Comparison of ENCODE assay signal across 22 cellular contexts in the genomic region with DNA sequence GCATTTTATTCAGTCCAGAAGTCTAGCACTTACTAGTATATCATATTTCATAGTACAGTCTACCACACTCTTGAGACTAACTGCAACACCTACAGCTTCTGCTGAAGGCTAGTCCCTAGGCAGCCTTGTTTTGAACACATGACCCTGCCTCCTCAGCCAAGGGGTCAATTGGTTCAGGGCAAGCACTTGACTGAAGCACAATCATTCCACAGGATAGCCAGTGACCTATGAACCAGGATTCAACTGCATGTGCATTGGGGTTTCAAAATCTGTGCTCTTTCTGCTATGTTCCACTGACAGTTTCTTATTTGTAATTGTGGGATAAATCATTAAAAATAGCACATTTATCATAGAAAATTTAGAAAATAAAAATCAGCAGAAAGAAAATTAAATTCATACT.
"Had no signal": no experiment of that assay in that cellular context is flagged by ENCODE, and none has a peak within 500 bp of the region (broad histone marks: within the 10 kb centered on the region; RNA-seq: fewer than 3 reads in every experiment).

No MANE protein-coding gene starts in this region.

- H3K27ac ChIP-seq: colonic mucosa, esophagus squamous epithelium, gastroesophageal sphincter, left lung, pancreas, stomach, thoracic aorta, transverse colon had no signal

- H3K4me2 ChIP-seq: smooth muscle cell had no signal

- H3K27ac Mint-ChIP-seq: natural killer cell treated with Interleukin-12 subunit alpha and Interleukin-12 subunit beta and Interleukin-15 and Interleukin-18, amount 100 ng/mL, for 72 hours; progenitor cell of endocrine pancreas had no signal

- H3K27me3 Mint-ChIP-seq: progenitor cell of endocrine pancreas had no signal

- H3K36me3 ChIP-seq: colonic mucosa, esophagus squamous epithelium, gastroesophageal sphincter, left lung, pancreas, stomach, thoracic aorta, transverse colon had no signal

- H3K27me3 ChIP-seq: colonic mucosa, esophagus squamous epithelium, gastroesophageal sphincter, left lung, pancreas, stomach, transverse colon had no signal

- ATAC-seq: gastroesophageal sphincter; left lung; natural killer cell treated with Interleukin-12 subunit alpha and Interleukin-12 subunit beta and Interleukin-15 and Interleukin-18, amount 100 ng/mL, for 72 hours; pancreas; right cardiac atrium had no signal

- H3K9me3 Mint-ChIP-seq: natural killer cell treated with Interleukin-12 subunit alpha and Interleukin-12 subunit beta and Interleukin-15 and Interleukin-18, amount 100 ng/mL, for 72 hours had no signal

- H3K9me3 ChIP-seq: colonic mucosa, pancreas, transverse colon had no signal

- FAIRE-seq: pancreas had no signal

- DNase-seq: colonic mucosa; dermis blood vessel endothelial cell; esophagus squamous epithelium; foreskin fibroblast; glutamatergic neuron; islet precursor cell; left lung; mesenchymal stem cell; midbrain; occipital lobe; pancreas; right cardiac atrium; stimulated activated CD4-positive, alpha-beta T cell treated with anti-CD3 and anti-CD28 coated beads, Interleukin-2, amount 100 ng/mL, for 48 hours; stomach; substantia nigra; transverse colon had no signal

- H3K4me3 ChIP-seq: colonic mucosa, esophagus squamous epithelium, gastroesophageal sphincter, left lung, lung, pancreas, smooth muscle cell, stomach, thoracic aorta, transverse colon had no signal

- H3K4me3 Mint-ChIP-seq: natural killer cell treated with Interleukin-12 subunit alpha and Interleukin-12 subunit beta and Interleukin-15 and Interleukin-18, amount 100 ng/mL, for 72 hours had no signal

- H3K4me1 ChIP-seq: colonic mucosa, esophagus squamous epithelium, gastroesophageal sphincter, left lung, pancreas, stomach, transverse colon had no signal
